In the genomic region with DNA sequence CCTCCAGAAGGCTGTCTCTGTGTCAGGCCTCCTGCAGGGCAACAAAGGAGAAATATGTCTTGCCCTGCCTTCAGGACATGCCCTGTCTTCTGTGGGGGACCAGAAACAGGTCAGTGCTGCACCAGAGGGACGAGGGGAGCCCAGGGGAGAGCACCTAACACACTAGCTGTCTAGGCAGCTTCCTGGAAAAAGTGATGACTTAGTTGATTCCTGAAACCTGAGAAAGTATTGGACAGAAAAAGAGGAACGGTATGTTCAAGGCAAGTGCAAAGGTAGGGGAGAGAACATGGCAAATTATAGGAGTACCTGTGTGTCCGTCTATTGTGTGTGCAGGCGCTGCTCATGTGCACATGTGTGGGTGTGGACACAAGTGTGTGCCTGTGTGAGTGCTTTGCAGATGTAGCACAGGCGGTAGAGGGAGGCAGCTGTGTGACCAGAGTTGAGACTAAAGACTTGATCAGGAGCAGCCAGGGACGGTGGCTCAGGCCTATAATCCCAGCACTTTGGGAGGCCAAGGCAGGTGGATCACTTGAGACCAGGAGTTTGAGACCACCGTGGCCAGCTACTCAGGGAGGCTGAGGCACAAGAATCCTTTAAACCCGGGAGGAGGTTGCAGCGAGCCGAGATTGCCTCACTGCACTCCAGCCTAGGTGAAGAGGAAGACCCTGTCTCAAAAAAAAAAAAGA, we compare ENCODE assay signal across 1 cellular context.
TF ChIP-seq lines count a peak whose summit lies in the region.

No MANE protein-coding gene starts in this region.

TF ChIP-seq in K562, 482 proteins besides CTCF, POLR2A, EP300 and RAD21 (continued from another document):
- TF ChIP-seq, protein P1, sequence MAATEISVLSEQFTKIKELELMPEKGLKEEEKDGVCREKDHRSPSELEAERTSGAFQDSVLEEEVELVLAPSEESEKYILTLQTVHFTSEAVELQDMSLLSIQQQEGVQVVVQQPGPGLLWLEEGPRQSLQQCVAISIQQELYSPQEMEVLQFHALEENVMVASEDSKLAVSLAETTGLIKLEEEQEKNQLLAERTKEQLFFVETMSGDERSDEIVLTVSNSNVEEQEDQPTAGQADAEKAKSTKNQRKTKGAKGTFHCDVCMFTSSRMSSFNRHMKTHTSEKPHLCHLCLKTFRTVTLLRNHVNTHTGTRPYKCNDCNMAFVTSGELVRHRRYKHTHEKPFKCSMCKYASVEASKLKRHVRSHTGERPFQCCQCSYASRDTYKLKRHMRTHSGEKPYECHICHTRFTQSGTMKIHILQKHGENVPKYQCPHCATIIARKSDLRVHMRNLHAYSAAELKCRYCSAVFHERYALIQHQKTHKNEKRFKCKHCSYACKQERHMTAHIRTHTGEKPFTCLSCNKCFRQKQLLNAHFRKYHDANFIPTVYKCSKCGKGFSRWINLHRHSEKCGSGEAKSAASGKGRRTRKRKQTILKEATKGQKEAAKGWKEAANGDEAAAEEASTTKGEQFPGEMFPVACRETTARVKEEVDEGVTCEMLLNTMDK (IDR thresholded peaks at IDR 0.05; ENCODE audit: borderline replicate concordance, insufficient read depth, low read depth, low read length, poor library complexity, severe bottlenecking), result no peak
- TF ChIP-seq MYBL2 (IDR thresholded peaks at IDR 0.05; ENCODE audit: low read depth), result no peak
- TF ChIP-seq MYBL2 (CRISPR knock-in tag; IDR thresholded peaks at IDR 0.05; ENCODE audit: borderline replicate concordance), result no peak
- TF ChIP-seq SP2 (IDR thresholded peaks at IDR 0.05; ENCODE audit: extremely low read depth, low read depth, low read length, poor library complexity, severe bottlenecking), result no peak
- TF ChIP-seq ZC3H4 (CRISPR knock-in tag; IDR thresholded peaks at IDR 0.05; ENCODE audit: borderline replicate concordance), result no peak
- no peak for TF ChIP-seq FOXK1 (CRISPR knock-in tag; IDR thresholded peaks at IDR 0.05; ENCODE audit: borderline replicate concordance)
